Comparison of ENCODE assay signal across 16 cellular contexts in genomic region chr16:48627148-48627547, GRCh38. TPM values are rescaled to one million over a fixed set of nuclear protein-coding genes. Genes with fewer than 3 reads are reported as not detected.
DNase-seq lines count a peak whose midpoint lies in the region; ATAC-seq and TF ChIP-seq lines count a peak whose summit lies in the region.
"Had no signal": no experiment of that assay in that cellular context is flagged by ENCODE, and none has a peak within 500 bp of the region (broad histone marks: within the 10 kb centered on the region; RNA-seq: fewer than 3 reads in every experiment).

No MANE protein-coding gene starts in this region.

- no peak overlapping the region for H3K4me3 Mint-ChIP-seq in natural killer cell treated with Interleukin-12 subunit alpha and Interleukin-12 subunit beta and Interleukin-15 and Interleukin-18, amount 100 ng/mL, for 72 hours
- no peak overlapping the region for H3K4me3 Mint-ChIP-seq in natural killer cell
- no peak overlapping the region for H3K4me3 Mint-ChIP-seq in type B pancreatic cell
- H3K4me3 Mint-ChIP-seq: CD14-positive monocyte; CD8-positive, alpha-beta T cell; H9 had no signal

- DNase-seq in natural killer cell treated with Interleukin-12 subunit alpha and Interleukin-12 subunit beta and Interleukin-15 and Interleukin-18, amount 100 ng/mL, for 72 hours (ENCODE audit: low spot score), result peak; percentile 6
- DNase-seq in natural killer cell (no peak), left lobe of liver (ENCODE audit: low spot score) (peak; percentile 8), type B pancreatic cell (ENCODE audit: extremely low spot score, unreplicated experiment) (peak; percentile 7)
- DNase-seq: BE2C; CD8-positive, alpha-beta T cell; COR-L47; DMS153; DMS79 treated with DMSO at 0.1 percent for 48 hours; EL; GOT3; H9 had no signal

- H3K27ac Mint-ChIP-seq in natural killer cell treated with Interleukin-12 subunit alpha and Interleukin-12 subunit beta and Interleukin-15 and Interleukin-18, amount 100 ng/mL, for 72 hours, result no peak overlapping the region
- H3K27ac Mint-ChIP-seq in natural killer cell (no peak overlapping the region), type B pancreatic cell (no peak overlapping the region)
- H3K27ac Mint-ChIP-seq: CD8-positive, alpha-beta T cell; H9 had no signal

- intact Hi-C loops in natural killer cell (cut with micrococcal nuclease), result no loop called here

- no peaks in the 10 kb centered on the region for H3K36me3 Mint-ChIP-seq in natural killer cell treated with Interleukin-12 subunit alpha and Interleukin-12 subunit beta and Interleukin-15 and Interleukin-18, amount 100 ng/mL, for 72 hours
- H3K36me3 Mint-ChIP-seq in natural killer cell (no peaks in the 10 kb centered on the region), type B pancreatic cell (no peaks in the 10 kb centered on the region)
- H3K36me3 Mint-ChIP-seq: CD14-positive monocyte; CD8-positive, alpha-beta T cell had no signal

- peaks cover 18 to 21% of the 10 kb centered on the region in 2 donors for H3K4me1 Mint-ChIP-seq in natural killer cell treated with Interleukin-12 subunit alpha and Interleukin-12 subunit beta and Interleukin-15 and Interleukin-18, amount 100 ng/mL, for 72 hours (ENCODE audit: low read depth in 2 of 2)
- H3K4me1 Mint-ChIP-seq in natural killer cell (peaks cover 16% of the 10 kb centered on the region in 2 donors), type B pancreatic cell (ENCODE audit: unreplicated experiment) (peaks cover 8% of the 10 kb centered on the region)

- no peaks in the 10 kb centered on the region for H3K9me3 Mint-ChIP-seq in natural killer cell treated with Interleukin-12 subunit alpha and Interleukin-12 subunit beta and Interleukin-15 and Interleukin-18, amount 100 ng/mL, for 72 hours
- H3K9me3 Mint-ChIP-seq in natural killer cell (no peaks in the 10 kb centered on the region), type B pancreatic cell (no peaks in the 10 kb centered on the region)
- H3K9me3 Mint-ChIP-seq: CD8-positive, alpha-beta T cell had no signal

- TF ChIP-seq CTCF in natural killer cell (IDR thresholded peaks at IDR 0.05) (no peak), type B pancreatic cell (conservative IDR thresholded peaks at IDR 0.05) (no peak)

- no peak for ATAC-seq in natural killer cell treated with Interleukin-12 subunit alpha and Interleukin-12 subunit beta and Interleukin-15 and Interleukin-18, amount 100 ng/mL, for 72 hours
- ATAC-seq in natural killer cell (no peak), left lobe of liver (no peak), HG03159 (IDR thresholded peaks at IDR 0.05; ENCODE audit: unreplicated experiment) (no peak), HG03457 (IDR thresholded peaks at IDR 0.05; ENCODE audit: unreplicated experiment) (no peak)
- ATAC-seq: A549; CD8-positive, alpha-beta T cell had no signal

- H3K27me3 Mint-ChIP-seq in natural killer cell treated with Interleukin-12 subunit alpha and Interleukin-12 subunit beta and Interleukin-15 and Interleukin-18, amount 100 ng/mL, for 72 hours, result peaks cover 0 to 8% of the 10 kb centered on the region in 2 donors
- H3K27me3 Mint-ChIP-seq in natural killer cell (ENCODE audit: low read depth in 2 of 2) (peaks cover 3 to 7% of the 10 kb centered on the region in 2 donors), type B pancreatic cell (peaks cover 18% of the 10 kb centered on the region)

RNA-seq across cellular contexts. Expression of gene N4BP1, which starts 17.2 kb away (rescaled TPM):
- 100 to 1,000 TPM in 1 of 2 donors, 10 to 100 TPM in 1; 66.3 to 138 TPM for total RNA-seq in natural killer cell treated with Interleukin-12 subunit alpha and Interleukin-12 subunit beta and Interleukin-15 and Interleukin-18, amount 100 ng/mL, for 72 hours
- 10 to 100 TPM; 43.2 to 63.1 (median 55.5) TPM for total RNA-seq in natural killer cell
- total RNA-seq in left lobe of liver, result 11.6 TPM
- total RNA-seq in type B pancreatic cell (ENCODE audit: low replicate concordance), result 39.4 and 47.2 TPM in 2 replicates
